ENCODE assay signal across 12 cellular contexts in genomic region chr22:22380098-22381030, GRCh38.
DNase-seq lines count a peak whose midpoint lies in the region; ATAC-seq and TF ChIP-seq lines count a peak whose summit lies in the region.
"Had no signal": no experiment of that assay in that cellular context is flagged by ENCODE, and none has a peak within 500 bp of the region (broad histone marks: within the 10 kb centered on the region; RNA-seq: fewer than 3 reads in every experiment).

No MANE protein-coding gene starts in this region.

- H3K9me3 ChIP-seq in transverse colon = no peaks in the 10 kb centered on the region
- H3K9me3 ChIP-seq: esophagus squamous epithelium, thoracic aorta had no signal

- 32 to 80% methylated on average over 1 to 11 of the region's 11 CpGs for WGBS in transverse colon (ENCODE audit: low coverage in 1 of 2), 2 donors

- no peaks in the 10 kb centered on the region for H3K36me3 ChIP-seq in transverse colon
- H3K36me3 ChIP-seq: esophagus squamous epithelium, thoracic aorta had no signal

- TF ChIP-seq CTCF in transverse colon (IDR thresholded peaks at IDR 0.05) = no peak

- ATAC-seq in esophagus mucosa (peak; percentile 68), HG02973 (IDR thresholded peaks at IDR 0.05; ENCODE audit: unreplicated experiment) (no peak)

- intact Hi-C loops in transverse colon (cut with DNase I; ENCODE audit: low total_unique reads) = no loop called here

- in situ Hi-C loops in transverse colon (cut with MboI; ENCODE audit: low pct_ligation_motif_present in 1 of 4, low pct_unique_long_range_greater_than_20kb in 1 of 4, low sequenced_read_pairs in 3 of 4) = no loop called here

- H3K27me3 ChIP-seq in transverse colon = peaks cover 22% of the 10 kb centered on the region

- no peak overlapping the region for H3K4me3 ChIP-seq in transverse colon
- H3K4me3 ChIP-seq: esophagus squamous epithelium, thoracic aorta had no signal

- H3K4me1 ChIP-seq in transverse colon = no peaks in the 10 kb centered on the region
- H3K4me1 ChIP-seq: esophagus squamous epithelium had no signal

- peak; percentile 27 for DNase-seq in activated CD4-positive, alpha-beta T cell treated with anti-CD3 and anti-CD28 coated beads for 48 hours
- no peak for DNase-seq in activated CD4-positive, alpha-beta T cell treated with anti-CD3 and anti-CD28 coated beads, Interleukin-2, amount 50 U/mL, for 4 hours
- DNase-seq in NCI-H146 treated with DMSO at 0.1 percent for 48 hours (lab: John Stamatoyannopoulos, UW; ENCODE audit: unreplicated experiment) = peak; percentile 13
- peak; percentile 61 for DNase-seq in transverse colon
- no peak for DNase-seq in amygdala (lab: John Stamatoyannopoulos, UW)
- no peak for DNase-seq in EL
- DNase-seq: esophagus squamous epithelium, mammary epithelial cell, NCI-H1694 had no signal

- no peak overlapping the region for H3K27ac ChIP-seq in transverse colon
- H3K27ac ChIP-seq: esophagus squamous epithelium, thoracic aorta had no signal

- no peak for TF ChIP-seq EP300 in transverse colon (IDR thresholded peaks at IDR 0.05; ENCODE audit: low read depth)

- TF ChIP-seq POLR2A in transverse colon (IDR thresholded peaks at IDR 0.05) = no peak

Comparison
In these comparisons a context has a peak if more than half of its experiments do, and no peak if none do; other contexts are left out.
1. DNase-seq: peak in activated CD4-positive, alpha-beta T cell treated with anti-CD3 and anti-CD28 coated beads for 48 hours (single experiment), NCI-H146 treated with DMSO at 0.1 percent for 48 hours (single experiment) and transverse colon (single experiment); none in activated CD4-positive, alpha-beta T cell treated with anti-CD3 and anti-CD28 coated beads, Interleukin-2, amount 50 U/mL, for 4 hours (0 of 2), amygdala (0 of 56) and EL (single experiment).